10 cellular contexts compared by ENCODE assay signal in the genomic region with DNA sequence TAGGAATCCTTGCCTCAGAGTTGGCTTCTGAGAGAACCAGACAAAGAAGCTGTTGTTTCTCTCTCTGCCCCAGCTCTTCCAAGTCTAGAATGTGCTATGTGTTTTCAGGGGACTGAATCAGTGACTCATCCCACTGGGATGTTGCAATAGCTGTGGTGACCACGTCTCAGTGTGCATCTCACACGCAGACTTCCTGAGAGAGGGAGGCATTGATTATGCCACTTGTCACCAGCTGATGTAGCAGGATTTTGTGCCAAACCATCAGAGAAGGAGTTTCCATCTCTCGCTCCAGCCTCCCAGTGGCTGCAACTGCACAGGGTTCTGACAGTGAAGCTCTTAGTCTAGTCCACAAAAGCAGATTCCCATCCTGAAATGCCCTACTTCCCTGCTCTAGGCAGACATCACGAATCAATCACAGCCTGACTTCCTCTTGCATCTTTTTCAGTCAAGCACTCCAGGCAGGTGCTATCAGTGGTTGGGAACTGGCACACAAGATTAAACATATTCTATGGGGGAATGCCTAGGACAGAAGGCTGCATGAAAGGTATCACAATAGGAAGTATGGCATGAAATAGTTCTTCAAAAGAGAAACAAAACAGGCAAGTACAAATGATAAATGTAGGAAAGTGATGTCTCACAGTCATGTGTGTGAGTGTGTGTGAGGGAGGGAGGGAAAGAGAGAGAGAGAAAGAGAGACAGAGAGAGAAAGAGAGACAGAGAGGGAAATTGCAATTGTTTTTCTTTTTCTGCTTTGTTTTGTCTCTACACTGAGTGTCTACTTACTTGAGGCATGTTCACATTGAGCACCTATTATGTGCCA.
DNase-seq lines count a peak whose midpoint lies in the region; ATAC-seq and TF ChIP-seq lines count a peak whose summit lies in the region.
"Had no signal": no experiment of that assay in that cellular context is flagged by ENCODE, and none has a peak within 500 bp of the region (broad histone marks: within the 10 kb centered on the region; RNA-seq: fewer than 3 reads in every experiment).

No MANE protein-coding gene starts in this region.

- H3K4me1 Mint-ChIP-seq in mesothelial cell of epicardium: peaks cover 44% of the 10 kb centered on the region
- H3K4me1 Mint-ChIP-seq: activated B cell treated with CpG ODN at 0.5 μM for 24 hours had no signal

- H3K27me3 ChIP-seq in MG63: no peaks in the 10 kb centered on the region

- H3K9me3 Mint-ChIP-seq in mesothelial cell of epicardium: peaks cover 7% of the 10 kb centered on the region

- H3K4me2 ChIP-seq in OCI-LY7 (ENCODE audit: low read length): no peak overlapping the region

- H3K9me3 ChIP-seq in MG63: no peaks in the 10 kb centered on the region
- no peaks in the 10 kb centered on the region for H3K9me3 ChIP-seq in OCI-LY7 (ENCODE audit: low read length)

- intact Hi-C loops in OCI-LY7 (cut with micrococcal nuclease; ENCODE audit: unreplicated experiment): no loop called here

- H3K4me3 ChIP-seq in MG63 (no peak overlapping the region), coronary artery (no peak overlapping the region), OCI-LY7 (ENCODE audit: low read depth, low read length, poor library complexity, severe bottlenecking) (no peak overlapping the region)

- no peaks in the 10 kb centered on the region for H4K20me1 ChIP-seq in OCI-LY7 (ENCODE audit: insufficient read depth, low read length)

- no peak overlapping the region for H3K4me3 Mint-ChIP-seq in mesothelial cell of epicardium
- H3K4me3 Mint-ChIP-seq: activated B cell treated with CpG ODN at 0.5 μM for 24 hours had no signal

- no peak overlapping the region for H2AFZ ChIP-seq in OCI-LY7 (ENCODE audit: low read length)

- DNase-seq in ACHN: peak; percentile 82
- DNase-seq in MG63: peak; percentile 82
- peak; percentile 89 for DNase-seq in coronary artery (ENCODE audit: low spot score)
- no peak for DNase-seq in mesothelial cell of epicardium (ENCODE audit: low spot score in 2 of 2, unreplicated experiment in 2 of 2)
- DNase-seq in NCI-H510A (lab: John Stamatoyannopoulos, UW): no peak
- no peak for DNase-seq in OCI-LY7 (ENCODE audit: low spot score)
- DNase-seq in NCI-H128 (lab: John Stamatoyannopoulos, UW; ENCODE audit: unreplicated experiment): no peak
- DNase-seq: activated B cell treated with CpG ODN at 0.5 μM for 24 hours, retina had no signal

- H3K9me2 ChIP-seq in OCI-LY7 (ENCODE audit: insufficient read depth, low read length): no peaks in the 10 kb centered on the region

- no peak for TF ChIP-seq CTCF in coronary artery (IDR thresholded peaks at IDR 0.05)
- TF ChIP-seq CTCF in mesothelial cell of epicardium (IDR thresholded peaks at IDR 0.05; ENCODE audit: unreplicated experiment): no peak
- TF ChIP-seq CTCF in OCI-LY7 (conservative IDR thresholded peaks at IDR 0.05; ENCODE audit: low read length): no peak

- in situ Hi-C loops in ACHN (cut with HindIII; ENCODE audit: low pct_ligation_motif_present, low pct_unique_long_range_greater_than_20kb, low sequenced_read_pairs): no loop called here

- no peak for ATAC-seq in GM21367 (IDR thresholded peaks at IDR 0.05; ENCODE audit: unreplicated experiment)

- POLR2A ChIA-PET in OCI-LY7 (lab: Charles Lee): no interaction called here

- no peaks in the 10 kb centered on the region for H3K4me1 ChIP-seq in OCI-LY7 (ENCODE audit: insufficient read depth, low read length, poor library complexity, severe bottlenecking)

- no TSS peak for BruUV-seq in OCI-LY7 (replicated peaks; lab: Mats Ljungman, UMichigan)

- no peaks in the 10 kb centered on the region for H3K27me3 Mint-ChIP-seq in mesothelial cell of epicardium (ENCODE audit: low read depth)

- CTCF ChIA-PET in OCI-LY7 (lab: Charles Lee; ENCODE audit: unreplicated experiment): no interaction called here

- H3K36me3 ChIP-seq in MG63: no peaks in the 10 kb centered on the region
- no peaks in the 10 kb centered on the region for H3K36me3 ChIP-seq in OCI-LY7 (ENCODE audit: insufficient read depth, low read length)

- no peaks in the 10 kb centered on the region for H3K79me2 ChIP-seq in OCI-LY7 (ENCODE audit: insufficient read depth, low read depth, low read length)

- peak overlapping the region; percentile 67 for H3K27ac Mint-ChIP-seq in mesothelial cell of epicardium
- H3K27ac Mint-ChIP-seq: activated B cell treated with CpG ODN at 0.5 μM for 24 hours had no signal

- no peaks in the 10 kb centered on the region for H3K36me3 Mint-ChIP-seq in mesothelial cell of epicardium

- H3K27ac ChIP-seq in coronary artery (peak overlapping the region; percentile 56 to 80), OCI-LY7 (ENCODE audit: low read depth, low read length, poor library complexity, severe bottlenecking) (no peak overlapping the region)

Comparison
In these comparisons a context has a peak if more than half of its experiments do, and no peak if none do; other contexts are left out.
1. DNase-seq: peak in ACHN (single experiment), MG63 (single experiment) and coronary artery (single experiment); none in mesothelial cell of epicardium (0 of 2), NCI-H510A (single experiment), OCI-LY7 (single experiment) and NCI-H128 (single experiment).